Comparison of ENCODE assay signal across 10 cellular contexts in genomic region chr1:55040083-55040952, GRCh38. TPM values are rescaled to one million over a fixed set of nuclear protein-coding genes. Genes with fewer than 3 reads are reported as not detected.
DNase-seq lines count a peak whose midpoint lies in the region; ATAC-seq and TF ChIP-seq lines count a peak whose summit lies in the region.
"Had no signal": no experiment of that assay in that cellular context is flagged by ENCODE, and none has a peak within 500 bp of the region (broad histone marks: within the 10 kb centered on the region; RNA-seq: fewer than 3 reads in every experiment).

No MANE protein-coding gene starts in this region.

- no peak overlapping the region for H3K9ac ChIP-seq in endodermal cell (ENCODE audit: extremely low read depth, low read length, poor library complexity, severe bottlenecking)

- ATAC-seq in Right ventricle myocardium inferior (no peak), upper lobe of right lung (peak; percentile 26), GM21390 (IDR thresholded peaks at IDR 0.05; ENCODE audit: unreplicated experiment) (no peak)

- intact Hi-C loops in Right ventricle myocardium inferior (cut with DNase I) (no loop called here), upper lobe of right lung (cut with DNase I) (no loop called here)

- peaks cover 49% of the 10 kb centered on the region for H3K27me3 Mint-ChIP-seq in endodermal cell (ENCODE audit: insufficient read depth)

- H3K9me3 ChIP-seq in cardiac muscle cell (ENCODE audit: low read depth) (no peaks in the 10 kb centered on the region), endodermal cell (ENCODE audit: control insufficient read depth, low read length) (no peaks in the 10 kb centered on the region), mesodermal cell (ENCODE audit: control insufficient read depth, low read length) (no peaks in the 10 kb centered on the region), upper lobe of right lung (no peaks in the 10 kb centered on the region)

- H3K9me3 Mint-ChIP-seq in endodermal cell = no peaks in the 10 kb centered on the region

- TF ChIP-seq CTCF in cardiac muscle cell (IDR thresholded peaks at IDR 0.05; ENCODE audit: low read depth, low read length) (no peak), endodermal cell (conservative IDR thresholded peaks at IDR 0.05) (no peak), upper lobe of right lung (IDR thresholded peaks at IDR 0.05) (no peak)

- no peak overlapping the region for H3K27ac Mint-ChIP-seq in endodermal cell

- H3K36me3 ChIP-seq in cardiac muscle cell (no peaks in the 10 kb centered on the region), endodermal cell (ENCODE audit: control insufficient read depth, insufficient read depth, low read length) (no peaks in the 10 kb centered on the region), mesodermal cell (ENCODE audit: control insufficient read depth, insufficient read depth, low read length) (no peaks in the 10 kb centered on the region), upper lobe of right lung (no peaks in the 10 kb centered on the region)

- no peak for DNase-seq in cardiac muscle cell (ENCODE audit: low read depth in 1 of 2, low spot score in 1 of 2)
- DNase-seq in Right ventricle myocardium inferior (ENCODE audit: missing footprints) = no peak
- DNase-seq in endodermal cell = peak; percentile 68
- DNase-seq in upper lobe of right lung = no peak
- DNase-seq in NCI-H187 (lab: John Stamatoyannopoulos, UW) = no peak
- DNase-seq in SIG-M5 (lab: John Stamatoyannopoulos, UW) = no peak
- DNase-seq: SW 1271 had no signal

- H3K4me1 ChIP-seq in cardiac muscle cell (ENCODE audit: low read depth) (no peaks in the 10 kb centered on the region), endodermal cell (ENCODE audit: control insufficient read depth, insufficient read depth, low read length) (peaks cover 17% of the 10 kb centered on the region), mesodermal cell (ENCODE audit: control insufficient read depth, insufficient read depth, low read length, poor library complexity, severe bottlenecking) (no peaks in the 10 kb centered on the region), upper lobe of right lung (no peaks in the 10 kb centered on the region)

- WGBS in endodermal cell (ENCODE audit: insufficient coverage in 1 of 2, insufficient read length in 1 of 2), 2 experiments = 60 to 65% methylated on average over 32 to 49 of the region's 49 CpGs
- WGBS in mesodermal cell (ENCODE audit: insufficient coverage in 2 of 2), 2 experiments = 47 to 58% methylated on average over 45 to 47 of the region's 49 CpGs

- peak overlapping the region; percentile 77 for H3K4me3 Mint-ChIP-seq in endodermal cell

- peaks cover 51% of the 10 kb centered on the region for H3K4me1 Mint-ChIP-seq in endodermal cell

- H3K27ac ChIP-seq in cardiac muscle cell (no peak overlapping the region), endodermal cell (ENCODE audit: low read depth, low read length) (no peak overlapping the region), mesodermal cell (ENCODE audit: low read depth, low read length, severe bottlenecking) (no peak overlapping the region), upper lobe of right lung (no peak overlapping the region)

- peaks cover 29% of the 10 kb centered on the region for H3K36me3 Mint-ChIP-seq in endodermal cell (ENCODE audit: low read depth)

- peak overlapping the region; percentile 7 for H3K4me3 ChIP-seq in cardiac muscle cell
- peak overlapping the region; percentile 72 for H3K4me3 ChIP-seq in endodermal cell (ENCODE audit: low read length)
- H3K4me3 ChIP-seq in mesodermal cell (ENCODE audit: extremely low read depth, insufficient read depth, low read length, poor library complexity, severe bottlenecking) = peak overlapping the region; percentile 29
- H3K4me3 ChIP-seq in upper lobe of right lung = peak overlapping the region; percentile 41

- peaks cover 56% of the 10 kb centered on the region for H3K27me3 ChIP-seq in cardiac muscle cell
- peaks cover 40% of the 10 kb centered on the region for H3K27me3 ChIP-seq in endodermal cell (ENCODE audit: control insufficient read depth, insufficient read depth, low read length, poor library complexity, severe bottlenecking)
- H3K27me3 ChIP-seq in upper lobe of right lung = peaks cover 31% of the 10 kb centered on the region

RNA-seq across cellular contexts. Expression of gene PCSK9, which starts 1.0 kb away (rescaled TPM):
- total RNA-seq in cardiac muscle cell = 1.3 TPM in 2 replicates
- 2.4 TPM in 1 of 2 replicates, not detected in the other for polyA plus RNA-seq in cardiac muscle cell
- total RNA-seq in Right ventricle myocardium inferior = not detected
- 10 to 100 TPM; 26.1 to 59.9 TPM for total RNA-seq in endodermal cell
- polyA plus RNA-seq in endodermal cell (2013, experiment 1 of 2) = 19.1 TPM
- 20.2 TPM for polyA plus RNA-seq in endodermal cell (2013, experiment 2 of 2)
- polyA plus RNA-seq in mesodermal cell (2013, experiment 1 of 2) = 5.3 TPM
- polyA plus RNA-seq in mesodermal cell (2013, experiment 2 of 2) = 4.7 TPM
- 23.5 TPM for total RNA-seq in upper lobe of right lung

RNA-seq across cellular contexts. Expression of gene BSND, which starts 41.6 kb away (rescaled TPM):
- total RNA-seq in cardiac muscle cell = not detected in 2 replicates
- polyA plus RNA-seq in cardiac muscle cell = not detected in 2 replicates
- total RNA-seq in Right ventricle myocardium inferior = not detected
- under 1 TPM; 0.13 to 0.20 TPM for total RNA-seq in endodermal cell
- not detected for polyA plus RNA-seq in endodermal cell (2013, experiment 1 of 2)
- 0.04 TPM for polyA plus RNA-seq in endodermal cell (2013, experiment 2 of 2)
- polyA plus RNA-seq in mesodermal cell (2013, experiment 1 of 2) = 0.04 TPM
- not detected for polyA plus RNA-seq in mesodermal cell (2013, experiment 2 of 2)
- not detected for total RNA-seq in upper lobe of right lung
- polyA plus RNA-seq: BJ had no signal

RNA-seq across cellular contexts. Expression of gene TMEM61, which starts 59.9 kb away (rescaled TPM):
- total RNA-seq in cardiac muscle cell = not detected in 2 replicates
- polyA plus RNA-seq in cardiac muscle cell = not detected in 2 replicates
- total RNA-seq in Right ventricle myocardium inferior = not detected
- total RNA-seq in endodermal cell = not detected
- 0.28 TPM for polyA plus RNA-seq in endodermal cell (2013, experiment 1 of 2)
- polyA plus RNA-seq in endodermal cell (2013, experiment 2 of 2) = 0.33 TPM
- not detected for polyA plus RNA-seq in mesodermal cell (2013, experiment 1 of 2)
- not detected for polyA plus RNA-seq in mesodermal cell (2013, experiment 2 of 2)
- 2.3 TPM for total RNA-seq in upper lobe of right lung
- polyA plus RNA-seq: BJ had no signal

Comparison
In these comparisons a context has a peak if more than half of its experiments do, and no peak if none do; other contexts are left out.
1. H3K4me3 ChIP-seq: peak in every context shown above with its lines; median percentile 72 in endodermal cell; 41 in upper lobe of right lung; 29 in mesodermal cell; 7 in cardiac muscle cell.
2. RNA of gene PCSK9, which starts 1.0 kb away (total RNA-seq): 26.1 to 59.9 TPM in endodermal cell and 23.5 TPM in upper lobe of right lung (single experiment); 1.3 TPM in cardiac muscle cell and not detected in Right ventricle myocardium inferior (single experiment); every median in the first group is over 10 times any median in the second.